Comparison of ENCODE assay signal across 1 cellular context in the genomic region with DNA sequence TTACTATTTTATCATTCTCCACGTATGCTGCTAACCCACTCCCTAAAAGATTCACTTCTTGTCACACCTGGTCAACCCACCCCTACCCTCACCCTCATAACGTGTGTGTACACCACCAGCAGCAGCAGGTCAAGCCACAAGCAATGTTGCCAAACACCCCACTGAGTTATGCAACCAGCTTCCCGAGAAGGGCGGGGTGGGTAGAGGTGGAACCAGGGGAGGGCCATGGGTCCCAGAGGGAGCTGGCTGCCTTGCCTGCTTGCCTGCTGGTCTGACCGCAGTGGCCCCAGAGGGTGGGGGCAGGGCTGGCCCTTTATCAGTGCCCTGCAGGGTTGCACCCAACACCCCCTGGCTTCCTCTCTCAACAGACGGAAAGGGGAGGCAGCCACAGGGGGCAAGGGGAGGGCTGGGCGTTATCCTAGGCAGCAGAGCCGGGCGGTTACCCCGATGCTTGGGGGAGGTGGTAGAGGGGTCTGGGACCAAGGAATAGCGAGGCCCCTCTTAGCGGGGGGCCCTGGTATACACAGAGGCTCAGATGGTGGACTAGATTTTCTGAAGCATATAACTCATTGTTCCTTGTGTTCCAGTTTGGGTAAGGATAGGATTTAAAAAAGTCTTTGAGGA.
TF ChIP-seq lines count a peak whose summit lies in the region.

No MANE protein-coding gene starts in this region.

TF ChIP-seq in K562, 482 proteins besides CTCF, POLR2A, EP300 and RAD21 (continued from another document and continues in another):
- peak; percentile 17; the same call in 1 of the 2 replicates for TF ChIP-seq ZNF384 (IDR thresholded peaks at IDR 0.05; ENCODE audit: low read depth, low read length)
- TF ChIP-seq ATF4 (CRISPR knock-in tag; IDR thresholded peaks at IDR 0.05), result no peak
- no peak for TF ChIP-seq ZNF232 (CRISPR knock-in tag; IDR thresholded peaks at IDR 0.05)
- TF ChIP-seq ZNF280B (CRISPR knock-in tag; IDR thresholded peaks at IDR 0.05), result no peak
- TF ChIP-seq ATF2 (CRISPR knock-in tag; IDR thresholded peaks at IDR 0.05), result no peak
- TF ChIP-seq ARID4B (CRISPR knock-in tag; IDR thresholded peaks at IDR 0.05), result peak; percentile 65; the same call in 1 of the 2 replicates
- TF ChIP-seq ZNF408 (CRISPR knock-in tag; IDR thresholded peaks at IDR 0.05; ENCODE audit: low read depth), result no peak
- no peak for TF ChIP-seq NELFE (IDR thresholded peaks at IDR 0.05; ENCODE audit: insufficient read depth, insufficient read length)
- TF ChIP-seq LARP7 (IDR thresholded peaks at IDR 0.05), result peak; percentile 52; the same call in 1 of the 2 replicates
- TF ChIP-seq ZNF217 (CRISPR knock-in tag; IDR thresholded peaks at IDR 0.05), result no peak
- TF ChIP-seq TFAM (CRISPR knock-in tag; conservative IDR thresholded peaks at IDR 0.05), result no peak
- TF ChIP-seq TCF7 (IDR thresholded peaks at IDR 0.05; ENCODE audit: borderline replicate concordance), result peak; percentile 90; the same call in 1 of the 2 replicates
- no peak for TF ChIP-seq HMG20A (CRISPR knock-in tag; conservative IDR thresholded peaks at IDR 0.05)
- no peak for TF ChIP-seq HMG20B (CRISPR knock-in tag; IDR thresholded peaks at IDR 0.05)
- TF ChIP-seq FOXK2 (conservative IDR thresholded peaks at IDR 0.05 in 1 of 2, IDR thresholded peaks at IDR 0.05 in 1 of 2; ENCODE audit: low read depth in 2 of 2), result peak; percentile 62 to 83; a peak in 3 of 4 replicates
- TF ChIP-seq ADNP (tag; IDR thresholded peaks at IDR 0.05), result no peak
- TF ChIP-seq GTF2A2 (tag; IDR thresholded peaks at IDR 0.05), result no peak
- TF ChIP-seq TRIM24 (IDR thresholded peaks at IDR 0.05), result peak; percentile 94 to 95
- TF ChIP-seq HDAC3 (IDR thresholded peaks at IDR 0.05; ENCODE audit: borderline replicate concordance, partially characterized antibody), result no peak
- peak; percentile 98 for TF ChIP-seq PCBP1 (IDR thresholded peaks at IDR 0.05; ENCODE audit: low read depth, low read length, poor library complexity, severe bottlenecking)
- TF ChIP-seq ELF4 (CRISPR knock-in tag; IDR thresholded peaks at IDR 0.05), result peak; percentile 39; the same call in 1 of the 2 replicates
- TF ChIP-seq ZEB2 (IDR thresholded peaks at IDR 0.05), result peak; percentile 59; the same call in 1 of the 2 replicates
- TF ChIP-seq PTBP1 (IDR thresholded peaks at IDR 0.05; ENCODE audit: low read depth, low read length), result peak; percentile 76; the same call in 1 of the 2 replicates
- TF ChIP-seq, protein P1, sequence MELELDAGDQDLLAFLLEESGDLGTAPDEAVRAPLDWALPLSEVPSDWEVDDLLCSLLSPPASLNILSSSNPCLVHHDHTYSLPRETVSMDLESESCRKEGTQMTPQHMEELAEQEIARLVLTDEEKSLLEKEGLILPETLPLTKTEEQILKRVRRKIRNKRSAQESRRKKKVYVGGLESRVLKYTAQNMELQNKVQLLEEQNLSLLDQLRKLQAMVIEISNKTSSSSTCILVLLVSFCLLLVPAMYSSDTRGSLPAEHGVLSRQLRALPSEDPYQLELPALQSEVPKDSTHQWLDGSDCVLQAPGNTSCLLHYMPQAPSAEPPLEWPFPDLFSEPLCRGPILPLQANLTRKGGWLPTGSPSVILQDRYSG (tag; conservative IDR thresholded peaks at IDR 0.05; ENCODE audit: low read depth), result peak; percentile 70; the same call in 1 of the 2 replicates
- TF ChIP-seq, protein P2, sequence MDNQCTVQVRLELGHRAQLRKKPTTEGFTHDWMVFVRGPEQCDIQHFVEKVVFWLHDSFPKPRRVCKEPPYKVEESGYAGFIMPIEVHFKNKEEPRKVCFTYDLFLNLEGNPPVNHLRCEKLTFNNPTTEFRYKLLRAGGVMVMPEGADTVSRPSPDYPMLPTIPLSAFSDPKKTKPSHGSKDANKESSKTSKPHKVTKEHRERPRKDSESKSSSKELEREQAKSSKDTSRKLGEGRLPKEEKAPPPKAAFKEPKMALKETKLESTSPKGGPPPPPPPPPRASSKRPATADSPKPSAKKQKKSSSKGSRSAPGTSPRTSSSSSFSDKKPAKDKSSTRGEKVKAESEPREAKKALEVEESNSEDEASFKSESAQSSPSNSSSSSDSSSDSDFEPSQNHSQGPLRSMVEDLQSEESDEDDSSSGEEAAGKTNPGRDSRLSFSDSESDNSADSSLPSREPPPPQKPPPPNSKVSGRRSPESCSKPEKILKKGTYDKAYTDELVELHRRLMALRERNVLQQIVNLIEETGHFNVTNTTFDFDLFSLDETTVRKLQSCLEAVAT (IDR thresholded peaks at IDR 0.05), result peak in 1 of 2 experiments; percentile 97; a peak in 2 of 4 replicates
- no peak for TF ChIP-seq RBM22 (IDR thresholded peaks at IDR 0.05; ENCODE audit: low read depth, low read length, poor library complexity, severe bottlenecking)
- TF ChIP-seq PHF21A (IDR thresholded peaks at IDR 0.05; ENCODE audit: borderline replicate concordance, low read depth), result peak; percentile 93; the same call in 1 of the 2 replicates
- no peak; the same call in 1 of the 2 replicates for TF ChIP-seq THRAP3 (IDR thresholded peaks at IDR 0.05; ENCODE audit: borderline replicate concordance)
- peak; percentile 76; the same call in 1 of the 2 replicates for TF ChIP-seq ZNF644 (tag; IDR thresholded peaks at IDR 0.05; ENCODE audit: low read depth)
- TF ChIP-seq, protein P3, sequence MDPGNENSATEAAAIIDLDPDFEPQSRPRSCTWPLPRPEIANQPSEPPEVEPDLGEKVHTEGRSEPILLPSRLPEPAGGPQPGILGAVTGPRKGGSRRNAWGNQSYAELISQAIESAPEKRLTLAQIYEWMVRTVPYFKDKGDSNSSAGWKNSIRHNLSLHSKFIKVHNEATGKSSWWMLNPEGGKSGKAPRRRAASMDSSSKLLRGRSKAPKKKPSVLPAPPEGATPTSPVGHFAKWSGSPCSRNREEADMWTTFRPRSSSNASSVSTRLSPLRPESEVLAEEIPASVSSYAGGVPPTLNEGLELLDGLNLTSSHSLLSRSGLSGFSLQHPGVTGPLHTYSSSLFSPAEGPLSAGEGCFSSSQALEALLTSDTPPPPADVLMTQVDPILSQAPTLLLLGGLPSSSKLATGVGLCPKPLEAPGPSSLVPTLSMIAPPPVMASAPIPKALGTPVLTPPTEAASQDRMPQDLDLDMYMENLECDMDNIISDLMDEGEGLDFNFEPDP (CRISPR knock-in tag; IDR thresholded peaks at IDR 0.05), result no peak
- TF ChIP-seq TSC22D4 (tag; IDR thresholded peaks at IDR 0.05), result no peak
- TF ChIP-seq CSDE1 (IDR thresholded peaks at IDR 0.05), result no peak
- no peak for TF ChIP-seq E2F1 (CRISPR knock-in tag; IDR thresholded peaks at IDR 0.05)
- no peak for TF ChIP-seq BDP1 (IDR thresholded peaks at IDR 0.05; ENCODE audit: insufficient read depth, insufficient read length)
- TF ChIP-seq U2AF2 (optimal IDR thresholded peaks at IDR 0.05; ENCODE audit: low read depth, low read length), result no peak
- no peak for TF ChIP-seq NR3C1 (CRISPR knock-in tag; IDR thresholded peaks at IDR 0.05)
- TF ChIP-seq ZFP36 (IDR thresholded peaks at IDR 0.05; ENCODE audit: low read depth, low read length, partially characterized antibody), result peak; percentile 46
- TF ChIP-seq SLC30A9 (CRISPR knock-in tag; IDR thresholded peaks at IDR 0.05), result no peak
- TF ChIP-seq ZBTB1 (CRISPR knock-in tag; IDR thresholded peaks at IDR 0.05; ENCODE audit: borderline replicate concordance, low read depth), result peak; percentile 44; the same call in 1 of the 2 replicates
- TF ChIP-seq ZBTB34 (CRISPR knock-in tag; IDR thresholded peaks at IDR 0.05), result no peak
- TF ChIP-seq, protein P4, sequence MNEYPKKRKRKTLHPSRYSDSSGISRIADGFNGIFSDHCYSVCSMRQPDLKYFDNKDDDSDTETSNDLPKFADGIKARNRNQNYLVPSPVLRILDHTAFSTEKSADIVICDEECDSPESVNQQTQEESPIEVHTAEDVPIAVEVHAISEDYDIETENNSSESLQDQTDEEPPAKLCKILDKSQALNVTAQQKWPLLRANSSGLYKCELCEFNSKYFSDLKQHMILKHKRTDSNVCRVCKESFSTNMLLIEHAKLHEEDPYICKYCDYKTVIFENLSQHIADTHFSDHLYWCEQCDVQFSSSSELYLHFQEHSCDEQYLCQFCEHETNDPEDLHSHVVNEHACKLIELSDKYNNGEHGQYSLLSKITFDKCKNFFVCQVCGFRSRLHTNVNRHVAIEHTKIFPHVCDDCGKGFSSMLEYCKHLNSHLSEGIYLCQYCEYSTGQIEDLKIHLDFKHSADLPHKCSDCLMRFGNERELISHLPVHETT (CRISPR knock-in tag; conservative IDR thresholded peaks at IDR 0.05 in 1 of 2, IDR thresholded peaks at IDR 0.05 in 1 of 2), result peak in 1 of 2 experiments; percentile 91; a peak in 2 of 4 replicates
- TF ChIP-seq, protein P5, sequence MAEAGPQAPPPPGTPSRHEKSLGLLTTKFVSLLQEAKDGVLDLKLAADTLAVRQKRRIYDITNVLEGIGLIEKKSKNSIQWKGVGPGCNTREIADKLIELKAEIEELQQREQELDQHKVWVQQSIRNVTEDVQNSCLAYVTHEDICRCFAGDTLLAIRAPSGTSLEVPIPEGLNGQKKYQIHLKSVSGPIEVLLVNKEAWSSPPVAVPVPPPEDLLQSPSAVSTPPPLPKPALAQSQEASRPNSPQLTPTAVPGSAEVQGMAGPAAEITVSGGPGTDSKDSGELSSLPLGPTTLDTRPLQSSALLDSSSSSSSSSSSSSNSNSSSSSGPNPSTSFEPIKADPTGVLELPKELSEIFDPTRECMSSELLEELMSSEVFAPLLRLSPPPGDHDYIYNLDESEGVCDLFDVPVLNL (CRISPR knock-in tag; IDR thresholded peaks at IDR 0.05; ENCODE audit: low read depth), result no peak
